In the genomic region with DNA sequence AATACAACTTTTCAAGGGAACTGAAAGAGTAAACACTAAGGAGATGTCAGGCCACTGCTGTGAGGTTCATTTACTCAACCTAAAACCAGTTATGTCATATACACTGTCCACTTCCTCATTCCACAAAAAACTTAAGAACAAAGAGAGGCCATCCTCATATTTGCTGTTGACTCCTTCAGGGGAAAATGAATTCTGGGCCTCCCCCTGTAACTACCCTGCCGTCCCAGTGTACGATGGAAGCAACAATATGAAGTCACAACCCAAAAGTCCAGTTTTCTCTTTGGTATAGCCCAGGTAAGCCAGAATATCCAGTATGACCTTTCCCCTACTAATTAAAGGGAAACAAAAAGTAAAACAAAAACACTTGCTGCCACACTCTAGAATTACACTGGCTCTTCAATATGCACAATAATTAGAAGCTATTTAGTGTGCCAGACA, we compare ENCODE assay signal across 8 cellular contexts. TPM values are rescaled to one million over a fixed set of nuclear protein-coding genes. Genes with fewer than 3 reads are reported as not detected.
DNase-seq lines count a peak whose midpoint lies in the region; ATAC-seq, FAIRE-seq and TF ChIP-seq lines count a peak whose summit lies in the region.

No MANE protein-coding gene starts in this region.

- no peaks in the 10 kb centered on the region for H3K9me3 ChIP-seq in K562 (replicated peaks; ENCODE audit: control insufficient read depth, insufficient read depth, low read depth, low read length)
- no peaks in the 10 kb centered on the region for H3K9me3 ChIP-seq in muscle layer of duodenum (ENCODE audit: control insufficient read depth in 1 of 2, low read length in 2 of 2)

- FAIRE-seq in K562 (lab: Jason Lieb, UNC), result no peak

- CTCF ChIA-PET in K562 (lab: Yijun Ruan, JAX; ENCODE audit: low intra/inter-chr PET ratio), result no interaction called here

- TF ChIP-seq EP300 in K562 (IDR thresholded peaks at IDR 0.05; ENCODE audit: low read length), result no peak

- H3K79me2 ChIP-seq in K562 (ENCODE audit: control insufficient read depth, insufficient read depth, low read length), result peaks cover 9% of the 10 kb centered on the region

- DNase-seq in Caki2 (ENCODE audit: low read depth) (peak; percentile 51), K562 (ENCODE audit: extremely low read depth in 1 of 4, low spot score in 3 of 4) (no peak), posterior cingulate gyrus (no peak), HK-2 (ENCODE audit: unreplicated experiment) (no peak)
- no peak for DNase-seq in stimulated activated naive CD4-positive, alpha-beta T cell (lab: John Stamatoyannopoulos, UW)

- intact Hi-C loops in K562 (cut with micrococcal nuclease) (no loop called here), posterior cingulate gyrus (cut with DNase I) (no loop called here)

- in situ Hi-C loops in Caki2 (cut with HindIII; ENCODE audit: low pct_unique_long_range_greater_than_20kb, low sequenced_read_pairs), result no loop called here
- in situ Hi-C loops in K562 (cut with MboI), result no loop called here

- no peak for TF ChIP-seq POLR2A in K562 (conservative IDR thresholded peaks at IDR 0.05)

- no peak for TF ChIP-seq CTCF in K562 (IDR thresholded peaks at IDR 0.05 in 2 of 3, conservative IDR thresholded peaks at IDR 0.05 in 1 of 3; ENCODE audit: insufficient read depth in 2 of 3, low read depth in 1 of 3, low read length in 3 of 3)

- BruUV-seq in K562 (replicated peaks; lab: Mats Ljungman, UMichigan), result no TSS peak

- H3K4me3 ChIP-seq in K562 (no peak overlapping the region), muscle layer of duodenum (ENCODE audit: low read depth in 1 of 2, low read length in 2 of 2) (no peak overlapping the region)

- 0 out of 5 replicates have a peak, but pooled peaks cover 0 to 3% of the 10 kb centered on the region in 2 experiments for H3K4me1 ChIP-seq in K562 (replicated peaks in 1 of 2; ENCODE audit: control insufficient read depth in 2 of 2, insufficient read depth in 2 of 2, low read length in 2 of 2)
- H3K4me1 ChIP-seq in muscle layer of duodenum (ENCODE audit: control insufficient read depth in 1 of 2, insufficient read depth in 2 of 2, low read length in 2 of 2), result peaks cover 6 to 9% of the 10 kb centered on the region in 2 donors

- H3K27me3 ChIP-seq in K562 (ENCODE audit: control insufficient read depth in 2 of 2, insufficient read depth in 2 of 2, low read length in 2 of 2) (no peaks in the 10 kb centered on the region), muscle layer of duodenum (ENCODE audit: low read depth, low read length) (no peaks in the 10 kb centered on the region)

- H4K20me1 ChIP-seq in K562 (replicated peaks; ENCODE audit: control insufficient read depth, insufficient read depth, low read length), result no peaks in the 10 kb centered on the region

- TF ChIP-seq RAD21 in K562 (CRISPR knock-in tag; conservative IDR thresholded peaks at IDR 0.05 in 1 of 2, IDR thresholded peaks at IDR 0.05 in 1 of 2), result no peak

- no peak overlapping the region for H3K4me2 ChIP-seq in K562 (ENCODE audit: insufficient read depth, low read length)

- POLR2A ChIA-PET in K562 (lab: Yijun Ruan, JAX), result interaction anchor here (0.7 kb wide), 1 partner anchor 258 kb away, joined by 3 read pairs; no protein-coding TSS in a partner anchor

- peak overlapping the region; percentile 49; the same call in 1 of the 3 replicates for H3K27ac ChIP-seq in K562 (ENCODE audit: extremely low read depth, low read depth, low read length)
- peak overlapping the region; percentile 62 for H3K27ac ChIP-seq in muscle layer of duodenum (ENCODE audit: low read length)

- peak; percentile 81 for ATAC-seq in GM19467 (IDR thresholded peaks at IDR 0.05; ENCODE audit: unreplicated experiment)
- ATAC-seq in HG03442 (IDR thresholded peaks at IDR 0.05; ENCODE audit: unreplicated experiment), result peak; percentile 96
- ATAC-seq in K562, result peak; percentile 51; the same call in 2 of the 3 replicates

- H3K36me3 ChIP-seq in K562 (ENCODE audit: control insufficient read depth, insufficient read depth, low read length) (peaks cover 74% of the 10 kb centered on the region), muscle layer of duodenum (ENCODE audit: control insufficient read depth in 1 of 2, insufficient read depth in 2 of 2, low read length in 2 of 2) (peaks cover 0 to 11% of the 10 kb centered on the region in 2 donors)

- WGBS in K562 (ENCODE audit: insufficient coverage, low coverage, missing lambda C conversion rate), result 97% methylated on average over 2 of the region's 2 CpGs

- no peaks in the 10 kb centered on the region for H3K9me1 ChIP-seq in K562 (ENCODE audit: control insufficient read depth, insufficient read depth, low read length)

- no peak overlapping the region for H2AFZ ChIP-seq in K562 (ENCODE audit: low read depth, low read length)

- H3K9ac ChIP-seq in K562 (ENCODE audit: insufficient read depth in 1 of 2, low read depth in 2 of 2, low read length in 2 of 2), result no peak overlapping the region

TF ChIP-seq in K562, 482 proteins besides CTCF, POLR2A, EP300 and RAD21:
- TF ChIP-seq, protein P1, sequence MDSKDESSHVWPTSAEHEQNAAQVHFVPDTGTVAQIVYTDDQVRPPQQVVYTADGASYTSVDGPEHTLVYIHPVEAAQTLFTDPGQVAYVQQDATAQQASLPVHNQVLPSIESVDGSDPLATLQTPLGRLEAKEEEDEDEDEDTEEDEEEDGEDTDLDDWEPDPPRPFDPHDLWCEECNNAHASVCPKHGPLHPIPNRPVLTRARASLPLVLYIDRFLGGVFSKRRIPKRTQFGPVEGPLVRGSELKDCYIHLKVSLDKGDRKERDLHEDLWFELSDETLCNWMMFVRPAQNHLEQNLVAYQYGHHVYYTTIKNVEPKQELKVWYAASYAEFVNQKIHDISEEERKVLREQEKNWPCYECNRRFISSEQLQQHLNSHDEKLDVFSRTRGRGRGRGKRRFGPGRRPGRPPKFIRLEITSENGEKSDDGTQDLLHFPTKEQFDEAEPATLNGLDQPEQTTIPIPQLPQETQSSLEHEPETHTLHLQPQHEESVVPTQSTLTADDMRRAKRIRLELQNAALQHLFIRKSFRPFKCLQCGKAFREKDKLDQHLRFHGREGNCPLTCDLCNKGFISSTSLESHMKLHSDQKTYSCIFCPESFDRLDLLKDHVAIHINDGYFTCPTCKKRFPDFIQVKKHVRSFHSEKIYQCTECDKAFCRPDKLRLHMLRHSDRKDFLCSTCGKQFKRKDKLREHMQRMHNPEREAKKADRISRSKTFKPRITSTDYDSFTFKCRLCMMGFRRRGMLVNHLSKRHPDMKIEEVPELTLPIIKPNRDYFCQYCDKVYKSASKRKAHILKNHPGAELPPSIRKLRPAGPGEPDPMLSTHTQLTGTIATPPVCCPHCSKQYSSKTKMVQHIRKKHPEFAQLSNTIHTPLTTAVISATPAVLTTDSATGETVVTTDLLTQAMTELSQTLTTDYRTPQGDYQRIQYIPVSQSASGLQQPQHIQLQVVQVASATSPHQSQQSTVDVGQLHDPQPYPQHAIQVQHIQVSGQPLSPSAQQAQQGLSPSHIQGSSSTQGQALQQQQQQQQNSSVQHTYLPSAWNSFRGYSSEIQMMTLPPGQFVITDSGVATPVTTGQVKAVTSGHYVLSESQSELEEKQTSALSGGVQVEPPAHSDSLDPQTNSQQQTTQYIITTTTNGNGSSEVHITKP (IDR thresholded peaks at IDR 0.05; ENCODE audit: partially characterized antibody), result peak; percentile 43
- no peak for TF ChIP-seq NR2C2 (CRISPR knock-in tag; IDR thresholded peaks at IDR 0.05)
- peak; percentile 30; the same call in 1 of the 2 replicates for TF ChIP-seq NR2C2 (tag; IDR thresholded peaks at IDR 0.05)
- TF ChIP-seq SOX6 (IDR thresholded peaks at IDR 0.05), result 0 out of 2 replicates have a peak, but pooled peaks have one; percentile 35
- peak; percentile 93 for TF ChIP-seq SPI1 (IDR thresholded peaks at IDR 0.05; ENCODE audit: borderline replicate concordance, low read depth, low read length)
- no peak for TF ChIP-seq POLR3A (IDR thresholded peaks at IDR 0.05; ENCODE audit: borderline replicate concordance, extremely low read depth, insufficient read depth, insufficient read length)
- TF ChIP-seq RBM22 (IDR thresholded peaks at IDR 0.05; ENCODE audit: low read depth, low read length, poor library complexity, severe bottlenecking), result no peak
- 0 out of 2 replicates have a peak, but pooled peaks have one; percentile 18 for TF ChIP-seq ELF1 (tag; IDR thresholded peaks at IDR 0.05)

RNA-seq across cellular contexts. Expression of a gene that starts 16.2 kb away (rescaled TPM):
- 2.2 and 5.2 TPM in 2 replicates for total RNA-seq in Caki2 (2014; rRNA removed; shearing (Covaris generic); ENCODE audit: low replicate concordance)
- total RNA-seq in K562 (2011; cell fraction: chromatin; rRNA removed; ENCODE audit: low replicate concordance), result 82.1 and 159 TPM in 2 replicates
- 23.8 and 41.8 TPM in 2 replicates for total RNA-seq in K562 (2011; cell fraction: nucleolus; rRNA removed)
- total RNA-seq in K562 (2011; cell fraction: nucleoplasm; rRNA removed), result 54.3 and 76.0 TPM in 2 replicates
- total RNA-seq in K562 (2014; rRNA removed), result 23.6 and 24.0 TPM in 2 replicates
- 43.0 and 52.6 TPM in 2 replicates for total RNA-seq in K562 (2014; rRNA removed; fragmentation: Illumina TruSeq; extraction: Trizol)
- 36.2 and 41.1 TPM in 2 replicates for total RNA-seq in K562 (2015; rRNA removed; fragmentation: Illumina TruSeq; extraction: Trizol)
- total RNA-seq in K562 (2021), result 21.8 and 26.0 TPM in 2 replicates
- 8.1 and 9.9 TPM in 2 replicates for polyA plus RNA-seq in K562 (2011; rRNA removed)
- polyA plus RNA-seq in K562 (2011; cell fraction: cytosol; rRNA removed), result 3.7 and 5.0 TPM in 2 replicates
- polyA plus RNA-seq in K562 (2011; cell fraction: nucleus; rRNA removed), result 31.5 and 33.2 TPM in 2 replicates
- polyA plus RNA-seq in K562 (2012), result 12.8 and 18.9 TPM in 2 replicates
- polyA plus RNA-seq in K562 (2014; fragmentation: Illumina TruSeq; extraction: Trizol), result 20.6 and 25.7 TPM in 2 replicates
- 10 to 100 TPM; 12.0 to 14.2 TPM for polyA plus RNA-seq in K562 (2014; fragmentation: Nextera tagmentation; extraction: Ambion mirVana)
- 19.3 and 39.3 TPM in 2 replicates for polyA plus RNA-seq in K562 (2014; rRNA removed)
- polyA minus RNA-seq in K562 (2011; rRNA and poly(A)+ RNA removed), result 52.2 and 59.6 TPM in 2 replicates
- polyA minus RNA-seq in K562 (2011; cell fraction: cytosol; rRNA and poly(A)+ RNA removed), result 9.7 and 18.1 TPM in 2 replicates
- 58.7 and 94.1 TPM in 2 replicates for polyA minus RNA-seq in K562 (2011; cell fraction: nucleus; rRNA and poly(A)+ RNA removed)
